13 cellular contexts compared by ENCODE assay signal in genomic region chr6:128280960-128281359, GRCh38.
"Had no signal": no experiment of that assay in that cellular context is flagged by ENCODE, and none has a peak within 500 bp of the region (broad histone marks: within the 10 kb centered on the region; RNA-seq: fewer than 3 reads in every experiment).

No MANE protein-coding gene starts in this region.

- H3K4me3 ChIP-seq: body of pancreas, vagina had no signal

- H3K4me1 ChIP-seq: parathyroid adenoma had no signal

- H3K9me3 ChIP-seq: body of pancreas, vagina had no signal

- H3K27me3 ChIP-seq: body of pancreas, vagina had no signal

- DNase-seq: activated B cell treated with CpG ODN at 0.5 μM for 24 hours; activated CD4-positive, alpha-beta T cell treated with anti-CD3 and anti-CD28 coated beads, Interleukin-2, amount 10 ng/mL, durations not matched to agents 24 days and 14 days; activated CD8-positive, alpha-beta memory T cell treated with anti-CD3 and anti-CD28 coated beads for 24 hours; amniotic stem cell; body of pancreas; cortex of kidney; effector memory CD8-positive, alpha-beta T cell; left cardiac atrium; retina; T-helper 17 cell had no signal

- H3K36me3 ChIP-seq: vagina had no signal

- ATAC-seq: activated naive CD4-positive, alpha-beta T cell treated with anti-CD3 and anti-CD28 coated beads, Interleukin-2, amount 50 U/mL, for 72 hours; body of pancreas; effector memory CD8-positive, alpha-beta T cell; left cardiac atrium; T-helper 17 cell had no signal

- H3K27ac ChIP-seq: body of pancreas, parathyroid adenoma, vagina had no signal

- H3K9ac ChIP-seq: parathyroid adenoma had no signal
